1 cellular context compared by ENCODE assay signal in the genomic region with DNA sequence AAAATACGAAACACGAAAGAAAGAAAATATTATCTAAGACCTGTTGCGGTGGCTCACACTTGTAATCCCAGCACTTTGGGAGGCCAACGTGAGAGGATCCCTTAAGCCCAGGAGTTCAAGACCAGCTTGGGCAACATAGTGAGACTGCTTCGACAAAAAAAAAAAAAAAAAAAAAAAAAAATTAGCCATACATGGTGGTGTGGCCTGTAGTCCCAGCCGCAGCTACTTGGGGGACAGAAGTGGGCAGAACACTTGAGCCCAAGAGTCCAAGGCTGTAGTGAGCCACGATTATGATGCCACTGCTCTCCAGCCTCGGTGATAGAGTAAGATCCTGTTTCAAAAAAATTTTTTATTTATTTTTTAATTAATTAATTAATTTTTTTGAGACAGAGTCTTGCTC.
TF ChIP-seq lines count a peak whose summit lies in the region.

No MANE protein-coding gene starts in this region.

TF ChIP-seq in H1, 55 proteins besides CTCF, POLR2A, EP300 and RAD21:
- TF ChIP-seq NANOG (IDR thresholded peaks at IDR 0.05; ENCODE audit: insufficient read depth, low read depth, low read length, poor library complexity, severe bottlenecking) (no peak), BCL11A (IDR thresholded peaks at IDR 0.05; ENCODE audit: low read depth in 2 of 2, low read length in 2 of 2) (no peak), JUN (IDR thresholded peaks at IDR 0.05; ENCODE audit: low read depth, low read length) (no peak), GABPA (IDR thresholded peaks at IDR 0.05; ENCODE audit: borderline replicate concordance, insufficient read depth, low read length) (no peak), ASH2L (IDR thresholded peaks at IDR 0.05; ENCODE audit: low read length) (no peak), SP2 (IDR thresholded peaks at IDR 0.05; ENCODE audit: low read length) (no peak), TAF7 (optimal IDR thresholded peaks at IDR 0.05; ENCODE audit: borderline replicate concordance, low read depth, low read length) (no peak), CTBP2 (IDR thresholded peaks at IDR 0.05; ENCODE audit: borderline replicate concordance, insufficient read depth, insufficient read length, low read length) (no peak), FOSL1 (IDR thresholded peaks at IDR 0.05; ENCODE audit: insufficient read depth, low read depth, low read length) (no peak), CBX8 (IDR thresholded peaks at IDR 0.05; ENCODE audit: borderline replicate concordance, low read depth, low read length) (no peak), SP1 (IDR thresholded peaks at IDR 0.05; ENCODE audit: low read depth, low read length) (no peak), SP4 (IDR thresholded peaks at IDR 0.05; ENCODE audit: low read length) (no peak), SIRT6 (IDR thresholded peaks at IDR 0.05; ENCODE audit: low read length) (no peak), RNF2 (IDR thresholded peaks at IDR 0.05; ENCODE audit: borderline replicate concordance, low read depth, low read length, missing control alignments, poor library complexity, severe bottlenecking) (no peak), TCF12 (IDR thresholded peaks at IDR 0.05; ENCODE audit: low read depth, low read length) (no peak), CEBPB (IDR thresholded peaks at IDR 0.05; ENCODE audit: low read depth, low read length) (no peak), RBBP5 (IDR thresholded peaks at IDR 0.05; ENCODE audit: borderline replicate concordance, low read depth, low read length) (no peak), MAFK (IDR thresholded peaks at IDR 0.05; ENCODE audit: low read depth, low read length) (no peak)
- TF ChIP-seq, protein P1, sequence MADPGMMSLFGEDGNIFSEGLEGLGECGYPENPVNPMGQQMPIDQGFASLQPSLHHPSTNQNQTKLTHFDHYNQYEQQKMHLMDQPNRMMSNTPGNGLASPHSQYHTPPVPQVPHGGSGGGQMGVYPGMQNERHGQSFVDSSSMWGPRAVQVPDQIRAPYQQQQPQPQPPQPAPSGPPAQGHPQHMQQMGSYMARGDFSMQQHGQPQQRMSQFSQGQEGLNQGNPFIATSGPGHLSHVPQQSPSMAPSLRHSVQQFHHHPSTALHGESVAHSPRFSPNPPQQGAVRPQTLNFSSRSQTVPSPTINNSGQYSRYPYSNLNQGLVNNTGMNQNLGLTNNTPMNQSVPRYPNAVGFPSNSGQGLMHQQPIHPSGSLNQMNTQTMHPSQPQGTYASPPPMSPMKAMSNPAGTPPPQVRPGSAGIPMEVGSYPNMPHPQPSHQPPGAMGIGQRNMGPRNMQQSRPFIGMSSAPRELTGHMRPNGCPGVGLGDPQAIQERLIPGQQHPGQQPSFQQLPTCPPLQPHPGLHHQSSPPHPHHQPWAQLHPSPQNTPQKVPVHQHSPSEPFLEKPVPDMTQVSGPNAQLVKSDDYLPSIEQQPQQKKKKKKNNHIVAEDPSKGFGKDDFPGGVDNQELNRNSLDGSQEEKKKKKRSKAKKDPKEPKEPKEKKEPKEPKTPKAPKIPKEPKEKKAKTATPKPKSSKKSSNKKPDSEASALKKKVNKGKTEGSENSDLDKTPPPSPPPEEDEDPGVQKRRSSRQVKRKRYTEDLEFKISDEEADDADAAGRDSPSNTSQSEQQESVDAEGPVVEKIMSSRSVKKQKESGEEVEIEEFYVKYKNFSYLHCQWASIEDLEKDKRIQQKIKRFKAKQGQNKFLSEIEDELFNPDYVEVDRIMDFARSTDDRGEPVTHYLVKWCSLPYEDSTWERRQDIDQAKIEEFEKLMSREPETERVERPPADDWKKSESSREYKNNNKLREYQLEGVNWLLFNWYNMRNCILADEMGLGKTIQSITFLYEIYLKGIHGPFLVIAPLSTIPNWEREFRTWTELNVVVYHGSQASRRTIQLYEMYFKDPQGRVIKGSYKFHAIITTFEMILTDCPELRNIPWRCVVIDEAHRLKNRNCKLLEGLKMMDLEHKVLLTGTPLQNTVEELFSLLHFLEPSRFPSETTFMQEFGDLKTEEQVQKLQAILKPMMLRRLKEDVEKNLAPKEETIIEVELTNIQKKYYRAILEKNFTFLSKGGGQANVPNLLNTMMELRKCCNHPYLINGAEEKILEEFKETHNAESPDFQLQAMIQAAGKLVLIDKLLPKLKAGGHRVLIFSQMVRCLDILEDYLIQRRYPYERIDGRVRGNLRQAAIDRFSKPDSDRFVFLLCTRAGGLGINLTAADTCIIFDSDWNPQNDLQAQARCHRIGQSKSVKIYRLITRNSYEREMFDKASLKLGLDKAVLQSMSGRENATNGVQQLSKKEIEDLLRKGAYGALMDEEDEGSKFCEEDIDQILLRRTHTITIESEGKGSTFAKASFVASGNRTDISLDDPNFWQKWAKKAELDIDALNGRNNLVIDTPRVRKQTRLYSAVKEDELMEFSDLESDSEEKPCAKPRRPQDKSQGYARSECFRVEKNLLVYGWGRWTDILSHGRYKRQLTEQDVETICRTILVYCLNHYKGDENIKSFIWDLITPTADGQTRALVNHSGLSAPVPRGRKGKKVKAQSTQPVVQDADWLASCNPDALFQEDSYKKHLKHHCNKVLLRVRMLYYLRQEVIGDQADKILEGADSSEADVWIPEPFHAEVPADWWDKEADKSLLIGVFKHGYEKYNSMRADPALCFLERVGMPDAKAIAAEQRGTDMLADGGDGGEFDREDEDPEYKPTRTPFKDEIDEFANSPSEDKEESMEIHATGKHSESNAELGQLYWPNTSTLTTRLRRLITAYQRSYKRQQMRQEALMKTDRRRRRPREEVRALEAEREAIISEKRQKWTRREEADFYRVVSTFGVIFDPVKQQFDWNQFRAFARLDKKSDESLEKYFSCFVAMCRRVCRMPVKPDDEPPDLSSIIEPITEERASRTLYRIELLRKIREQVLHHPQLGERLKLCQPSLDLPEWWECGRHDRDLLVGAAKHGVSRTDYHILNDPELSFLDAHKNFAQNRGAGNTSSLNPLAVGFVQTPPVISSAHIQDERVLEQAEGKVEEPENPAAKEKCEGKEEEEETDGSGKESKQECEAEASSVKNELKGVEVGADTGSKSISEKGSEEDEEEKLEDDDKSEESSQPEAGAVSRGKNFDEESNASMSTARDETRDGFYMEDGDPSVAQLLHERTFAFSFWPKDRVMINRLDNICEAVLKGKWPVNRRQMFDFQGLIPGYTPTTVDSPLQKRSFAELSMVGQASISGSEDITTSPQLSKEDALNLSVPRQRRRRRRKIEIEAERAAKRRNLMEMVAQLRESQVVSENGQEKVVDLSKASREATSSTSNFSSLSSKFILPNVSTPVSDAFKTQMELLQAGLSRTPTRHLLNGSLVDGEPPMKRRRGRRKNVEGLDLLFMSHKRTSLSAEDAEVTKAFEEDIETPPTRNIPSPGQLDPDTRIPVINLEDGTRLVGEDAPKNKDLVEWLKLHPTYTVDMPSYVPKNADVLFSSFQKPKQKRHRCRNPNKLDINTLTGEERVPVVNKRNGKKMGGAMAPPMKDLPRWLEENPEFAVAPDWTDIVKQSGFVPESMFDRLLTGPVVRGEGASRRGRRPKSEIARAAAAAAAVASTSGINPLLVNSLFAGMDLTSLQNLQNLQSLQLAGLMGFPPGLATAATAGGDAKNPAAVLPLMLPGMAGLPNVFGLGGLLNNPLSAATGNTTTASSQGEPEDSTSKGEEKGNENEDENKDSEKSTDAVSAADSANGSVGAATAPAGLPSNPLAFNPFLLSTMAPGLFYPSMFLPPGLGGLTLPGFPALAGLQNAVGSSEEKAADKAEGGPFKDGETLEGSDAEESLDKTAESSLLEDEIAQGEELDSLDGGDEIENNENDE (IDR thresholded peaks at IDR 0.05; ENCODE audit: insufficient replicate concordance, low read length), result no peak
- TF ChIP-seq, protein P2, sequence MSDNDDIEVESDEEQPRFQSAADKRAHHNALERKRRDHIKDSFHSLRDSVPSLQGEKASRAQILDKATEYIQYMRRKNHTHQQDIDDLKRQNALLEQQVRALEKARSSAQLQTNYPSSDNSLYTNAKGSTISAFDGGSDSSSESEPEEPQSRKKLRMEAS (IDR thresholded peaks at IDR 0.05), result no peak
